8 cellular contexts compared by ENCODE assay signal in genomic region chr22:22955866-22956535, GRCh38.
DNase-seq lines count a peak whose midpoint lies in the region; ATAC-seq and TF ChIP-seq lines count a peak whose summit lies in the region.

No MANE protein-coding gene starts in this region.

- H3K9me3 ChIP-seq in heart right ventricle, result peaks cover 0 to 3% (median 0%) of the 10 kb centered on the region in 11 donors

- peak; percentile 1 for DNase-seq in DMS79 (lab: John Stamatoyannopoulos, UW)
- peak; percentile 86 for DNase-seq in SKM-1 treated with dmso at 0.1 percent for 144 hours (lab: John Stamatoyannopoulos, UW; ENCODE audit: unreplicated experiment)
- DNase-seq in activated naive CD8-positive, alpha-beta T cell treated with anti-CD3 and anti-CD28 coated beads, Interleukin-2, amount 50 U/mL, for 24 hours, result peak; percentile 65
- DNase-seq in heart right ventricle, result peak in 1 of 2 donors; percentile 72
- DNase-seq in retina, result peak; percentile 82

- no peaks in the 10 kb centered on the region for H3K36me3 Mint-ChIP-seq in activated naive CD8-positive, alpha-beta T cell treated with anti-CD3 and anti-CD28 coated beads, Interleukin-2, amount 50 U/mL, for 24 hours (ENCODE audit: low read depth)

- WGBS in heart right ventricle, 2 donors, result 21 to 22% methylated on average over 8 of the region's 8 CpGs

- peaks cover 41% of the 10 kb centered on the region for H3K27me3 Mint-ChIP-seq in activated naive CD8-positive, alpha-beta T cell treated with anti-CD3 and anti-CD28 coated beads, Interleukin-2, amount 50 U/mL, for 24 hours

- intact Hi-C loops in heart right ventricle (cut with DNase I), result loop anchor here (2.0 to 10.0 kb wide), 23 partner anchors 99 to 601 kb away; no protein-coding TSS in a partner anchor

- H3K4me3 Mint-ChIP-seq in activated naive CD8-positive, alpha-beta T cell treated with anti-CD3 and anti-CD28 coated beads, Interleukin-2, amount 50 U/mL, for 24 hours, result no peak overlapping the region

- TF ChIP-seq CTCF in LNCAP (IDR thresholded peaks at IDR 0.05), result peak; percentile 77
- TF ChIP-seq CTCF in heart right ventricle (IDR thresholded peaks at IDR 0.05), result peak; percentile 66 to 87 (median 85)

- H3K27ac Mint-ChIP-seq in activated naive CD8-positive, alpha-beta T cell treated with anti-CD3 and anti-CD28 coated beads, Interleukin-2, amount 50 U/mL, for 24 hours, result no peak overlapping the region

- no peaks in the 10 kb centered on the region for H3K36me3 ChIP-seq in heart right ventricle

- peaks cover 0 to 19% (median 4%) of the 10 kb centered on the region in 9 donors for H3K4me1 ChIP-seq in heart right ventricle

- peaks cover 8% of the 10 kb centered on the region for H3K4me1 Mint-ChIP-seq in activated naive CD8-positive, alpha-beta T cell treated with anti-CD3 and anti-CD28 coated beads, Interleukin-2, amount 50 U/mL, for 24 hours

- peaks cover 0 to 57% (median 47%) of the 10 kb centered on the region in 7 donors for H3K27me3 ChIP-seq in heart right ventricle

- no peak overlapping the region for H3K4me3 ChIP-seq in heart right ventricle

- H3K27ac ChIP-seq in heart right ventricle, result no peak overlapping the region

- H3K9me3 Mint-ChIP-seq in activated naive CD8-positive, alpha-beta T cell treated with anti-CD3 and anti-CD28 coated beads, Interleukin-2, amount 50 U/mL, for 24 hours, result peaks cover under 1% of the 10 kb centered on the region

- ATAC-seq in activated naive CD8-positive, alpha-beta T cell treated with anti-CD3 and anti-CD28 coated beads, Interleukin-2, amount 50 U/mL, for 24 hours, result peak; percentile 77
- ATAC-seq in heart right ventricle (peak; percentile 59 to 82 (median 76)), HG03108 (IDR thresholded peaks at IDR 0.05; ENCODE audit: unreplicated experiment) (no peak), GM19455 (IDR thresholded peaks at IDR 0.05; ENCODE audit: unreplicated experiment) (no peak)

Comparison
In these comparisons a context has a peak if more than half of its experiments do, and no peak if none do; other contexts are left out.
1. ATAC-seq: peak in activated naive CD8-positive, alpha-beta T cell treated with anti-CD3 and anti-CD28 coated beads, Interleukin-2, amount 50 U/mL, for 24 hours (single experiment) and heart right ventricle (8 of 8); none in HG03108 (single experiment) and GM19455 (single experiment).